In the genomic region with DNA sequence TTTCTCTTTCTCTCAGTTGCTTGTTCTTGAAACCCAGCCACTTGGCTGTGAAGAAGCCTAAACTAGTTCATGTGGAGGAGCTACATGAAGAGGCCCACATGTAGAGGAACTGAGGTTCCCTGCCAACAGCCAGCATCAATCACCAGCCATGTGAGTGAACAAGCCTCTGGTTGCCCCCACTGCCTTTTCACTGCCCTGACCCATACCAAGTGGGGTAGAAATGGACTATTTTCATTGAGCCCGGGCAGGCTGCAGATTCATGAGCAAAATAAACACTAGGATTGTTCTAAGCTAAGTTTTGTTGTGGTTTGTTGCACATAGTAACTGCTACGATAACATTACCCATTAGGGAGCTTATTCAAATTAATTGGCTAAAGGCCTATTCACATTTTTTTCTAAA, we compare ENCODE assay signal across 1 cellular context.
TF ChIP-seq lines count a peak whose summit lies in the region.

No MANE protein-coding gene starts in this region.

TF ChIP-seq in H1, 55 proteins besides CTCF, POLR2A, EP300 and RAD21 (continued from another document):
- TF ChIP-seq BRCA1 (IDR thresholded peaks at IDR 0.05; ENCODE audit: low read depth, low read length) = no peak
- TF ChIP-seq RXRA (IDR thresholded peaks at IDR 0.05; ENCODE audit: insufficient read depth, low read depth, low read length) = no peak
- TF ChIP-seq POLR2AphosphoS5 (IDR thresholded peaks at IDR 0.05; ENCODE audit: low read depth, low read length) = no peak
- TF ChIP-seq CHD2 (IDR thresholded peaks at IDR 0.05; ENCODE audit: low read length) = no peak
- no peak for TF ChIP-seq EZH2 (IDR thresholded peaks at IDR 0.05; ENCODE audit: low read depth, low read length, severe bottlenecking)
- no peak for TF ChIP-seq SUZ12 (IDR thresholded peaks at IDR 0.05; ENCODE audit: low read length)
